In genomic region chr16:46713634-46714033, GRCh38 we compare ENCODE assay signal across 17 cellular contexts.
"Had no signal": no experiment of that assay in that cellular context is flagged by ENCODE, and none has a peak within 500 bp of the region (broad histone marks: within the 10 kb centered on the region; RNA-seq: fewer than 3 reads in every experiment).

No MANE protein-coding gene starts in this region.

- H3K4me3 Mint-ChIP-seq: effector memory CD8-positive, alpha-beta T cell; neural crest cell had no signal

- DNase-seq: activated CD4-positive, alpha-beta T cell treated with anti-CD3 and anti-CD28 coated beads, Interleukin-2, amount 50 U/mL, for 1 hour; activated CD4-positive, CD25-positive, alpha-beta regulatory T cell; activated CD8-positive, alpha-beta memory T cell treated with anti-CD3 and anti-CD28 coated beads for 24 hours; anterior cingulate cortex; brain microvascular endothelial cell; cerebellar nuclear complex; dermis blood vessel endothelial cell; effector memory CD8-positive, alpha-beta T cell; foreskin melanocyte; head of caudate nucleus; mammary epithelial cell; stimulated activated CD4-positive, alpha-beta T cell treated with anti-CD3 and anti-CD28 coated beads, Interleukin-12 subunit alpha, Interleukin-12 subunit beta, amount 100 ng/mL, for 4 hours; stimulated activated CD4-positive, alpha-beta T cell treated with anti-CD3 and anti-CD28 coated beads, Interleukin-2, amount 100 ng/mL, for 24 hours; upper lobe of right lung had no signal

- H3K4me1 Mint-ChIP-seq: neural crest cell had no signal

- H3K36me3 ChIP-seq: brain microvascular endothelial cell, prostate gland, thoracic aorta, upper lobe of right lung had no signal

- H3K27me3 ChIP-seq: brain microvascular endothelial cell, upper lobe of right lung had no signal

- H3K27ac Mint-ChIP-seq: effector memory CD8-positive, alpha-beta T cell had no signal

- H3K4me1 ChIP-seq: prostate gland, upper lobe of right lung had no signal

- ATAC-seq: effector memory CD8-positive, alpha-beta T cell had no signal

- H3K9me3 Mint-ChIP-seq: effector memory CD8-positive, alpha-beta T cell; neural crest cell had no signal

- H3K27ac ChIP-seq: brain microvascular endothelial cell, prostate gland, thoracic aorta, upper lobe of right lung had no signal

- H3K4me3 ChIP-seq: prostate gland, thoracic aorta, upper lobe of right lung had no signal

- H3K9me3 ChIP-seq: prostate gland, thoracic aorta, upper lobe of right lung had no signal
